ENCODE assay signal across 1 cellular context in genomic region chr20:49508435-49509199, GRCh38.
TF ChIP-seq lines count a peak whose summit lies in the region.

No MANE protein-coding gene starts in this region.

TF ChIP-seq in HepG2, 621 proteins besides CTCF, POLR2A, EP300 and RAD21 (continued from another document and continues in another):
- TF ChIP-seq LRRFIP1 (CRISPR knock-in tag; conservative IDR thresholded peaks at IDR 0.05) (no peak), ADNP (CRISPR knock-in tag; IDR thresholded peaks at IDR 0.05) (no peak), SCMH1 (CRISPR knock-in tag; IDR thresholded peaks at IDR 0.05; ENCODE audit: borderline replicate concordance) (no peak), ZNF724P (CRISPR knock-in tag; IDR thresholded peaks at IDR 0.05; ENCODE audit: borderline replicate concordance) (no peak), ZBTB40 (IDR thresholded peaks at IDR 0.05) (no peak), ZBTB40 (CRISPR knock-in tag; IDR thresholded peaks at IDR 0.05) (no peak), ATF3 (CRISPR knock-in tag; IDR thresholded peaks at IDR 0.05) (peak; percentile 75), PHF21A (CRISPR knock-in tag; IDR thresholded peaks at IDR 0.05) (peak; percentile 38; the same call in 1 of the 2 replicates), ZNF280B (CRISPR knock-in tag; IDR thresholded peaks at IDR 0.05; ENCODE audit: borderline replicate concordance) (0 out of 2 replicates have a peak, but pooled peaks have one; percentile 4), ZNF615 (CRISPR knock-in tag; IDR thresholded peaks at IDR 0.05; ENCODE audit: borderline replicate concordance) (no peak), ZBTB4 (CRISPR knock-in tag; IDR thresholded peaks at IDR 0.05; ENCODE audit: borderline replicate concordance) (0 out of 2 replicates have a peak, but pooled peaks have one; percentile 29), HIVEP1 (CRISPR knock-in tag; IDR thresholded peaks at IDR 0.05) (no peak), RXRB (CRISPR knock-in tag; IDR thresholded peaks at IDR 0.05; ENCODE audit: borderline replicate concordance) (no peak), GPBP1L1 (CRISPR knock-in tag; IDR thresholded peaks at IDR 0.05) (no peak), HDAC6 (IDR thresholded peaks at IDR 0.05; ENCODE audit: low read depth, low read length) (no peak), HNRNPH1 (optimal IDR thresholded peaks at IDR 0.05; ENCODE audit: low read depth, low read length) (no peak), RARG (CRISPR knock-in tag; IDR thresholded peaks at IDR 0.05; ENCODE audit: low read depth) (no peak), SMYD3 (CRISPR knock-in tag; IDR thresholded peaks at IDR 0.05) (no peak), RBAK (CRISPR knock-in tag; IDR thresholded peaks at IDR 0.05) (no peak), CENPT (CRISPR knock-in tag; IDR thresholded peaks at IDR 0.05; ENCODE audit: low read depth) (no peak), ZNF136 (CRISPR knock-in tag; IDR thresholded peaks at IDR 0.05; ENCODE audit: low read depth) (no peak; the same call in 1 of the 2 replicates), FLYWCH1 (CRISPR knock-in tag; IDR thresholded peaks at IDR 0.05) (0 out of 2 replicates have a peak, but pooled peaks have one; percentile 52), ZNF275 (CRISPR knock-in tag; IDR thresholded peaks at IDR 0.05; ENCODE audit: borderline replicate concordance) (no peak), RFXANK (CRISPR knock-in tag; IDR thresholded peaks at IDR 0.05) (no peak), TFDP2 (CRISPR knock-in tag; IDR thresholded peaks at IDR 0.05) (no peak), MEIS2 (CRISPR knock-in tag; IDR thresholded peaks at IDR 0.05) (no peak), GLMP (CRISPR knock-in tag; IDR thresholded peaks at IDR 0.05; ENCODE audit: borderline replicate concordance) (no peak), RBM22 (optimal IDR thresholded peaks at IDR 0.05; ENCODE audit: low read length) (no peak), ZNF761 (CRISPR knock-in tag; conservative IDR thresholded peaks at IDR 0.05) (no peak), ZNF777 (CRISPR knock-in tag; IDR thresholded peaks at IDR 0.05) (no peak), ZNF263 (CRISPR knock-in tag; IDR thresholded peaks at IDR 0.05) (0 out of 2 replicates have a peak, but pooled peaks have one; percentile 23), SP1 (IDR thresholded peaks at IDR 0.05) (no peak), SP1 (CRISPR knock-in tag; IDR thresholded peaks at IDR 0.05) (no peak), ZNF572 (CRISPR knock-in tag; IDR thresholded peaks at IDR 0.05) (0 out of 2 replicates have a peak, but pooled peaks have one; percentile 16)
